Comparison of ENCODE assay signal across 19 cellular contexts in genomic region chr7:28005848-28006233, GRCh38.
DNase-seq lines count a peak whose midpoint lies in the region; ATAC-seq and TF ChIP-seq lines count a peak whose summit lies in the region.
"Had no signal": no experiment of that assay in that cellular context is flagged by ENCODE, and none has a peak within 500 bp of the region (broad histone marks: within the 10 kb centered on the region; RNA-seq: fewer than 3 reads in every experiment).

No MANE protein-coding gene starts in this region.

- in situ Hi-C loops in GM23248 (cut with MboI) = no loop called here

- TF ChIP-seq CTCF in HEK293 (tag by site-specific recombination; IDR thresholded peaks at IDR 0.05) (no peak), fibroblast of villous mesenchyme (IDR thresholded peaks at IDR 0.05; ENCODE audit: insufficient read depth, low read depth, low read length) (no peak), psoas muscle (IDR thresholded peaks at IDR 0.05) (no peak)

- no peaks in the 10 kb centered on the region for H3K27me3 ChIP-seq in psoas muscle (ENCODE audit: insufficient read depth in 3 of 3, low read length in 2 of 3)
- H3K27me3 ChIP-seq in GM23248 (replicated peaks; ENCODE audit: insufficient read depth) = no peaks in the 10 kb centered on the region
- H3K27me3 ChIP-seq: body of pancreas had no signal

- H3K9me3 ChIP-seq in HEK293 (ENCODE audit: control insufficient read depth, insufficient read depth, low read depth, low read length) (no peaks in the 10 kb centered on the region), T-helper 17 cell (ENCODE audit: control insufficient read depth, low read length, poor library complexity, severe bottlenecking) (no peaks in the 10 kb centered on the region), psoas muscle (no peaks in the 10 kb centered on the region), GM23248 (ENCODE audit: low read depth) (no peaks in the 10 kb centered on the region)
- H3K9me3 ChIP-seq: body of pancreas, thoracic aorta had no signal

- no peaks in the 10 kb centered on the region for H3K9me2 ChIP-seq in GM23248 (ENCODE audit: insufficient read depth)

- no peaks in the 10 kb centered on the region for H3K36me3 Mint-ChIP-seq in T-helper 17 cell (ENCODE audit: low read depth)

- 75 to 94% (median 80%) methylated on average over 1 of the region's 1 CpG for WGBS in psoas muscle, 3 donors
- 100% methylated on average over 1 of the region's 1 CpG for WGBS in GM23248 (ENCODE audit: low coverage in 1 of 2, low lambda C conversion rate in 2 of 2, missing lambda C conversion rate in 2 of 2), 2 experiments

- no peak overlapping the region for H3K4me3 ChIP-seq in HEK293 (ENCODE audit: low read depth, low read length)
- H3K4me3 ChIP-seq in fibroblast of villous mesenchyme (ENCODE audit: low read depth, low read length) = no peak overlapping the region
- H3K4me3 ChIP-seq in psoas muscle = no peak overlapping the region
- H3K4me3 ChIP-seq in GM23248 = no peak overlapping the region
- H3K4me3 ChIP-seq: body of pancreas, coronary artery, thoracic aorta had no signal

- H4K20me1 ChIP-seq in GM23248 (ENCODE audit: insufficient read depth) = no peaks in the 10 kb centered on the region

- H3K27me3 Mint-ChIP-seq in T-helper 17 cell = no peaks in the 10 kb centered on the region
- H3K27me3 Mint-ChIP-seq: activated CD8-positive, alpha-beta T cell treated with anti-CD3 and anti-CD28 coated beads for 36 hours; T-cell had no signal

- peak overlapping the region; percentile 8 for H3K27ac Mint-ChIP-seq in T-helper 17 cell
- H3K27ac Mint-ChIP-seq: activated CD8-positive, alpha-beta T cell treated with anti-CD3 and anti-CD28 coated beads for 36 hours; activated naive CD4-positive, alpha-beta T cell treated with anti-CD3 and anti-CD28 coated beads, Interleukin-2, amount 50 U/mL, for 72 hours; T-cell; WTC11 had no signal

- CTCF ChIA-PET in HEK293 (lab: Yijun Ruan, JAX) = no interaction called here

- ATAC-seq in T-helper 17 cell (no peak), psoas muscle (peak; percentile 35 to 81 (median 68))
- ATAC-seq: activated CD8-positive, alpha-beta T cell treated with anti-CD3 and anti-CD28 coated beads for 36 hours; activated naive CD4-positive, alpha-beta T cell treated with anti-CD3 and anti-CD28 coated beads, Interleukin-2, amount 50 U/mL, for 72 hours; body of pancreas; T-cell; WTC11 had no signal

- H3K36me3 ChIP-seq in HEK293 (ENCODE audit: control insufficient read depth in 2 of 2, insufficient read depth in 1 of 2, low read length in 2 of 2) = no peaks in the 10 kb centered on the region; a peak in 1 of 3 replicates
- H3K36me3 ChIP-seq in psoas muscle (ENCODE audit: insufficient read depth in 1 of 2, low read depth in 1 of 2) = no peaks in the 10 kb centered on the region
- H3K36me3 ChIP-seq in GM23248 (ENCODE audit: low read depth) = no peaks in the 10 kb centered on the region
- H3K36me3 ChIP-seq: thoracic aorta had no signal

- no peak for DNase-seq in T-helper 17 cell
- DNase-seq in fibroblast of villous mesenchyme (ENCODE audit: low read depth) = peak; percentile 82
- DNase-seq in psoas muscle = no peak
- no peak for DNase-seq in occipital lobe (lab: John Stamatoyannopoulos, UW)
- no peak for DNase-seq in NCI-H2029 (lab: John Stamatoyannopoulos, UW)
- no peak for DNase-seq in GM23248
- DNase-seq: activated CD8-positive, alpha-beta T cell treated with anti-CD3 and anti-CD28 coated beads for 36 hours; activated T-cell treated with anti-CD3 and anti-CD28 coated beads, Interleukin-2, amount 50 U/mL, for 4 hours; EL; foreskin melanocyte; NCI-H1930; NCI-H446 treated with DMSO at 0.1 percent for 48 hours; T-cell had no signal

- H3K4me3 Mint-ChIP-seq in T-helper 17 cell = no peak overlapping the region
- H3K4me3 Mint-ChIP-seq: activated CD8-positive, alpha-beta T cell treated with anti-CD3 and anti-CD28 coated beads for 36 hours; activated T-cell treated with anti-CD3 and anti-CD28 coated beads, Interleukin-2, amount 50 U/mL, for 4 hours; T-cell; WTC11 had no signal

- H3K9ac ChIP-seq in GM23248 = no peak overlapping the region

- H3F3A ChIP-seq in GM23248 (ENCODE audit: insufficient read depth) = no peaks in the 10 kb centered on the region

- peaks cover 36% of the 10 kb centered on the region for H3K79me2 ChIP-seq in GM23248 (ENCODE audit: insufficient read depth)

- POLR2A ChIA-PET in HEK293 (lab: Yijun Ruan, JAX) = no interaction called here

- H3K4me2 ChIP-seq in GM23248 (ENCODE audit: unreplicated experiment) = no peak overlapping the region

- H3K27ac ChIP-seq in HEK293 (ENCODE audit: extremely low read depth, low read depth, low read length) = no peak overlapping the region
- peak overlapping the region; percentile 67 for H3K27ac ChIP-seq in psoas muscle
- H3K27ac ChIP-seq in GM23248 = no peak overlapping the region
- H3K27ac ChIP-seq: body of pancreas, coronary artery, thoracic aorta had no signal

- H3K4me1 ChIP-seq in HEK293 (ENCODE audit: control insufficient read depth, insufficient read depth, low read length) (no peaks in the 10 kb centered on the region), psoas muscle (peaks cover 14% of the 10 kb centered on the region), GM23248 (ENCODE audit: insufficient read depth) (peaks cover 5% of the 10 kb centered on the region; the same call in 1 of the 2 replicates)
- H3K4me1 ChIP-seq: body of pancreas had no signal

- intact Hi-C loops in psoas muscle (cut with DNase I) = no loop called here

- no peak overlapping the region for H2AFZ ChIP-seq in GM23248

- H3K4me1 Mint-ChIP-seq in T-helper 17 cell = peaks cover 13% of the 10 kb centered on the region

TF ChIP-seq in HEK293, 187 proteins besides CTCF, POLR2A, EP300 and RAD21:
- TF ChIP-seq ZBTB21 (tag by site-specific recombination; IDR thresholded peaks at IDR 0.05) = no peak
- TF ChIP-seq OSR2 (tag by site-specific recombination; IDR thresholded peaks at IDR 0.05) = 0 out of 2 replicates have a peak, but pooled peaks have one; percentile 19
